Comparison of ENCODE assay signal across 14 cellular contexts in genomic region chr12:113120670-113121370, GRCh38. TPM values are rescaled to one million over a fixed set of nuclear protein-coding genes. Genes with fewer than 3 reads are reported as not detected.
DNase-seq lines count a peak whose midpoint lies in the region; ATAC-seq and TF ChIP-seq lines count a peak whose summit lies in the region.
"Had no signal": no experiment of that assay in that cellular context is flagged by ENCODE, and none has a peak within 500 bp of the region (broad histone marks: within the 10 kb centered on the region; RNA-seq: fewer than 3 reads in every experiment).

No MANE protein-coding gene starts in this region.

- in situ Hi-C loops in Caki2 (cut with HindIII; ENCODE audit: low pct_unique_long_range_greater_than_20kb, low sequenced_read_pairs), result no loop called here

- 0 out of 2 replicates have a peak, but pooled peaks have one; percentile 6 for TF ChIP-seq CTCF in HFFc6 (IDR thresholded peaks at IDR 0.05)
- no peak for TF ChIP-seq CTCF in foreskin keratinocyte (conservative IDR thresholded peaks at IDR 0.05)

- H3K4me3 Mint-ChIP-seq in HFFc6, result no peak overlapping the region
- H3K4me3 Mint-ChIP-seq in natural killer cell treated with Interleukin-12 subunit alpha and Interleukin-12 subunit beta and Interleukin-15 and Interleukin-18, amount 100 ng/mL, for 72 hours, result no peak overlapping the region

- no peak overlapping the region for H3K27ac ChIP-seq in foreskin keratinocyte
- H3K27ac ChIP-seq: psoas muscle had no signal

- peaks cover 22% of the 10 kb centered on the region for H3K27me3 ChIP-seq in foreskin keratinocyte

- DNase-seq in Caki2 (ENCODE audit: low read depth) (peak; percentile 61), HFFc6 (no peak), NCI-H69 (lab: John Stamatoyannopoulos, UW) (peak; percentile 94), foreskin keratinocyte (no peak)
- no peak for DNase-seq in natural killer cell treated with Interleukin-12 subunit alpha and Interleukin-12 subunit beta and Interleukin-15 and Interleukin-18, amount 100 ng/mL, for 72 hours (ENCODE audit: low spot score)
- DNase-seq: activated gamma-delta T cell treated with Interleukin-2 at 50 U/mL for 16 hours; psoas muscle; stimulated activated CD4-positive, alpha-beta T cell treated with anti-CD3 and anti-CD28 coated beads, Interleukin-12 subunit alpha, Interleukin-12 subunit beta, amount 100 ng/mL, for 4 hours; substantia nigra had no signal

- H3K27me3 Mint-ChIP-seq in HFFc6 (ENCODE audit: insufficient read depth), result peaks cover 10% of the 10 kb centered on the region
- peaks cover 11% of the 10 kb centered on the region in 2 donors for H3K27me3 Mint-ChIP-seq in natural killer cell treated with Interleukin-12 subunit alpha and Interleukin-12 subunit beta and Interleukin-15 and Interleukin-18, amount 100 ng/mL, for 72 hours

- H3K27ac Mint-ChIP-seq in HFFc6, result no peak overlapping the region
- H3K27ac Mint-ChIP-seq in natural killer cell treated with Interleukin-12 subunit alpha and Interleukin-12 subunit beta and Interleukin-15 and Interleukin-18, amount 100 ng/mL, for 72 hours, result no peak overlapping the region

- ATAC-seq in foreskin keratinocyte (peak; percentile 54), GM21447 (IDR thresholded peaks at IDR 0.05; ENCODE audit: unreplicated experiment) (no peak), GM19351 (IDR thresholded peaks at IDR 0.05; ENCODE audit: unreplicated experiment) (no peak), HG03159 (IDR thresholded peaks at IDR 0.05; ENCODE audit: unreplicated experiment) (no peak)
- ATAC-seq in natural killer cell treated with Interleukin-12 subunit alpha and Interleukin-12 subunit beta and Interleukin-15 and Interleukin-18, amount 100 ng/mL, for 72 hours, result no peak
- ATAC-seq: psoas muscle had no signal

- peaks cover 7% of the 10 kb centered on the region; the same call in 1 of the 2 replicates for H3K9me3 Mint-ChIP-seq in HFFc6
- H3K9me3 Mint-ChIP-seq in natural killer cell treated with Interleukin-12 subunit alpha and Interleukin-12 subunit beta and Interleukin-15 and Interleukin-18, amount 100 ng/mL, for 72 hours, result no peaks in the 10 kb centered on the region

- H3K4me1 ChIP-seq in foreskin keratinocyte, result no peaks in the 10 kb centered on the region
- H3K4me1 ChIP-seq: psoas muscle had no signal

- no peaks in the 10 kb centered on the region for H3K4me1 Mint-ChIP-seq in HFFc6 (ENCODE audit: low read depth)
- no peaks in the 10 kb centered on the region for H3K4me1 Mint-ChIP-seq in natural killer cell treated with Interleukin-12 subunit alpha and Interleukin-12 subunit beta and Interleukin-15 and Interleukin-18, amount 100 ng/mL, for 72 hours (ENCODE audit: low read depth in 2 of 2)

- no peaks in the 10 kb centered on the region; the same call in 1 of the 2 replicates for H3K36me3 Mint-ChIP-seq in HFFc6 (ENCODE audit: low read depth)
- H3K36me3 Mint-ChIP-seq in natural killer cell treated with Interleukin-12 subunit alpha and Interleukin-12 subunit beta and Interleukin-15 and Interleukin-18, amount 100 ng/mL, for 72 hours, result peaks cover 10% of the 10 kb centered on the region

RNA-seq across cellular contexts. Expression of gene RASAL1, which starts 14.7 kb away (rescaled TPM):
- total RNA-seq in Caki2 (2014; rRNA removed; shearing (Covaris generic); ENCODE audit: low replicate concordance), result 29.3 and 65.1 TPM in 2 replicates
- not detected for total RNA-seq in HFFc6 (2021; fragmentation: NEBNext Ultra II Directional; extraction: Animal tissue kit (Norgen Biotek cat#: 25700))
- 0.07 TPM in 1 of 2 replicates, not detected in the other for total RNA-seq in foreskin keratinocyte
- not detected in 2 replicates for polyA plus RNA-seq in foreskin keratinocyte
- total RNA-seq in natural killer cell treated with Interleukin-12 subunit alpha and Interleukin-12 subunit beta and Interleukin-15 and Interleukin-18, amount 100 ng/mL, for 72 hours, result not detected
- polyA plus RNA-seq: psoas muscle had no signal

RNA-seq across cellular contexts. Expression of gene CFAP73, which starts 28.7 kb away (rescaled TPM):
- total RNA-seq in Caki2 (2014; rRNA removed; shearing (Covaris generic); ENCODE audit: low replicate concordance), result 5.4 and 6.2 TPM in 2 replicates
- under 1 TPM in 1 of 6 experiments, not detected in 5; 0.17 TPM for total RNA-seq in HFFc6 (2021; fragmentation: NEBNext Ultra II Directional; extraction: Animal tissue kit (Norgen Biotek cat#: 25700))
- total RNA-seq in foreskin keratinocyte, result not detected in 2 replicates
- polyA plus RNA-seq in foreskin keratinocyte, result not detected in 2 replicates
- total RNA-seq in natural killer cell treated with Interleukin-12 subunit alpha and Interleukin-12 subunit beta and Interleukin-15 and Interleukin-18, amount 100 ng/mL, for 72 hours, result under 1 TPM in 1 of 2 donors, not detected in 1; 0.28 TPM
- total RNA-seq: astrocyte, Daoy, psoas muscle had no signal

Comparison
In these comparisons a context has a peak if more than half of its experiments do, and no peak if none do; other contexts are left out.
1. DNase-seq: peak in Caki2 (single experiment) and NCI-H69 (single experiment); none in HFFc6 (single experiment), foreskin keratinocyte (0 of 2) and natural killer cell treated with Interleukin-12 subunit alpha and Interleukin-12 subunit beta and Interleukin-15 and Interleukin-18, amount 100 ng/mL, for 72 hours (single experiment).
2. RNA of gene RASAL1, which starts 14.7 kb away (total RNA-seq): 29.3 to 65.1 TPM in Caki2; 0.07 TPM in foreskin keratinocyte, not detected in HFFc6 and not detected in natural killer cell treated with Interleukin-12 subunit alpha and Interleukin-12 subunit beta and Interleukin-15 and Interleukin-18, amount 100 ng/mL, for 72 hours; every median in the first group is over 10 times any median in the second.